37 cellular contexts compared by ENCODE assay signal in genomic region chr15:45097466-45097865, GRCh38. TPM values are rescaled to one million over a fixed set of nuclear protein-coding genes. Genes with fewer than 3 reads are reported as not detected.
"Had no signal": no experiment of that assay in that cellular context is flagged by ENCODE, and none has a peak within 500 bp of the region (broad histone marks: within the 10 kb centered on the region; RNA-seq: fewer than 3 reads in every experiment).

No MANE protein-coding gene starts in this region.

- DNase-seq: activated B cell treated with CpG ODN at 0.5 μM for 24 hours; activated CD4-positive, alpha-beta memory T cell treated with anti-CD3 and anti-CD28 coated beads for 36 hours; activated CD4-positive, alpha-beta T cell treated with anti-CD3 and anti-CD28 coated beads for 4 hours; activated CD4-positive, alpha-beta T cell treated with anti-CD3 and anti-CD28 coated beads, Interleukin-2, amount 10 ng/mL, durations not matched to agents 24 days and 14 days; activated CD4-positive, alpha-beta T cell treated with anti-CD3 and anti-CD28 coated beads, Interleukin-2, amount 50 U/mL, for 1 hour; activated CD4-positive, alpha-beta T cell treated with anti-CD3 and anti-CD28 coated beads, Interleukin-2, amount 50 U/mL, for 4 hours; activated CD4-positive, CD25-positive, alpha-beta regulatory T cell treated with anti-CD3 and anti-CD28 coated beads, Interleukin-2, amount 50 U/mL, for 72 hours; activated CD8-positive, alpha-beta memory T cell treated with anti-CD3 and anti-CD28 coated beads, Interleukin-2, amount 50 U/mL, for 4 hours; activated CD8-positive, alpha-beta T cell treated with anti-CD3 and anti-CD28 coated beads for 36 hours; activated gamma-delta T cell treated with Interleukin-2 at 50 U/mL for 16 hours; activated naive CD4-positive, alpha-beta T cell; activated naive CD4-positive, alpha-beta T cell treated with anti-CD3 and anti-CD28 coated beads for 36 hours; activated naive CD4-positive, alpha-beta T cell treated with anti-CD3 and anti-CD28 coated beads, Interleukin-2, amount 50 U/mL, for 16 hours; activated naive CD8-positive, alpha-beta T cell treated with anti-CD3 and anti-CD28 coated beads for 36 hours; activated T-cell treated with anti-CD3 and anti-CD28 coated beads for 4 hours; activated T-cell treated with anti-CD3 and anti-CD28 coated beads, Interleukin-2, amount 50 U/mL, for 1 hour; amygdala; anterior cingulate cortex; caudate nucleus; cerebellar nuclear complex; T-helper 1 cell; T-helper 2 cell; T-helper 9 cell had no signal

- H3K27ac Mint-ChIP-seq: activated B cell treated with CpG ODN at 0.5 μM for 24 hours; activated CD4-positive, alpha-beta memory T cell treated with anti-CD3 and anti-CD28 coated beads for 36 hours; activated CD4-positive, alpha-beta T cell treated with anti-CD3 and anti-CD28 coated beads, Interleukin-2, amount 10 ng/mL, durations not matched to agents 24 days and 14 days; activated CD8-positive, alpha-beta T cell treated with anti-CD3 and anti-CD28 coated beads for 36 hours; activated naive CD4-positive, alpha-beta T cell treated with anti-CD3 and anti-CD28 coated beads for 36 hours; activated naive CD8-positive, alpha-beta T cell treated with anti-CD3 and anti-CD28 coated beads for 36 hours; activated T-helper 1 cell treated with anti-CD3 and anti-CD28 coated beads, Interleukin-12 subunit alpha, Interleukin-12 subunit beta, Interleukin-2, Interleukin-4 antibody, amounts not matched to agents 30 ng/mL and 10 ng/mL and 1 ng/mL, durations not matched to agents 14 hours and 24 hours and 36 hours; activated T-helper 17 cell treated with anti-CD3 and anti-CD28 coated beads, Interleukin-2, amount 50 U/mL, for 72 hours; brain; T-helper 1 cell treated with Interleukin-12 subunit alpha and Interleukin-12 subunit beta and Interleukin-4 antibody, amounts not matched to agents 30 μg/mL and 1 μg/mL, for 36 hours; T-helper 2 cell treated with Interferon-gamma antibody and Interleukin-4, amounts not matched to agents 5 μg/mL and 100 μg/mL, for 36 hours had no signal

- H3K4me3 Mint-ChIP-seq: activated B cell treated with CpG ODN at 0.5 μM for 24 hours; activated CD4-positive, alpha-beta memory T cell treated with anti-CD3 and anti-CD28 coated beads for 36 hours; activated CD4-positive, alpha-beta T cell treated with anti-CD3 and anti-CD28 coated beads, Interleukin-2, amount 10 ng/mL, durations not matched to agents 24 days and 14 days; activated CD8-positive, alpha-beta T cell treated with anti-CD3 and anti-CD28 coated beads for 36 hours; activated naive CD4-positive, alpha-beta T cell treated with anti-CD3 and anti-CD28 coated beads for 36 hours; activated naive CD8-positive, alpha-beta T cell treated with anti-CD3 and anti-CD28 coated beads for 36 hours; activated T-helper 1 cell treated with anti-CD3 and anti-CD28 coated beads, Interleukin-12 subunit alpha, Interleukin-12 subunit beta, Interleukin-2, Interleukin-4 antibody, amounts not matched to agents 30 ng/mL and 10 ng/mL and 1 ng/mL, durations not matched to agents 14 hours and 24 hours and 36 hours; activated T-helper 17 cell treated with anti-CD3 and anti-CD28 coated beads, Interleukin-2, amount 50 U/mL, for 72 hours; brain; central memory CD8-positive, alpha-beta T cell; T-helper 1 cell treated with Interleukin-12 subunit alpha and Interleukin-12 subunit beta and Interleukin-4 antibody, amounts not matched to agents 30 μg/mL and 1 μg/mL, for 36 hours; T-helper 2 cell treated with Interferon-gamma antibody and Interleukin-4, amounts not matched to agents 5 μg/mL and 100 μg/mL, for 36 hours had no signal

- H3K9me3 Mint-ChIP-seq: activated B cell treated with CpG ODN at 0.5 μM for 24 hours; activated CD4-positive, alpha-beta memory T cell treated with anti-CD3 and anti-CD28 coated beads for 36 hours; activated CD4-positive, alpha-beta T cell treated with anti-CD3 and anti-CD28 coated beads, Interleukin-2, amount 10 ng/mL, durations not matched to agents 24 days and 14 days; activated CD8-positive, alpha-beta T cell treated with anti-CD3 and anti-CD28 coated beads for 36 hours; activated naive CD4-positive, alpha-beta T cell treated with anti-CD3 and anti-CD28 coated beads for 36 hours; activated naive CD4-positive, alpha-beta T cell treated with anti-CD3 and anti-CD28 coated beads, Interleukin-2, amount 50 U/mL, for 72 hours; activated naive CD8-positive, alpha-beta T cell treated with anti-CD3 and anti-CD28 coated beads for 36 hours; activated T-helper 1 cell treated with anti-CD3 and anti-CD28 coated beads, Interleukin-12 subunit alpha, Interleukin-12 subunit beta, Interleukin-2, Interleukin-4 antibody, amounts not matched to agents 30 ng/mL and 10 ng/mL and 1 ng/mL, durations not matched to agents 14 hours and 24 hours and 36 hours; activated T-helper 17 cell treated with anti-CD3 and anti-CD28 coated beads, Interleukin-2, amount 50 U/mL, for 72 hours; central memory CD8-positive, alpha-beta T cell; T-helper 1 cell treated with Interleukin-12 subunit alpha and Interleukin-12 subunit beta and Interleukin-4 antibody, amounts not matched to agents 30 μg/mL and 1 μg/mL, for 36 hours; T-helper 2 cell treated with Interferon-gamma antibody and Interleukin-4, amounts not matched to agents 5 μg/mL and 100 μg/mL, for 36 hours had no signal

- H3K27ac ChIP-seq: adrenal gland, ascending aorta, cardiac muscle cell, VCaP had no signal

- H3K4me3 ChIP-seq: adrenal gland, ascending aorta, cardiac muscle cell had no signal

- H3K4me1 Mint-ChIP-seq: activated B cell treated with CpG ODN at 0.5 μM for 24 hours; activated CD4-positive, alpha-beta T cell treated with anti-CD3 and anti-CD28 coated beads, Interleukin-2, amount 10 ng/mL, durations not matched to agents 24 days and 14 days; activated naive CD8-positive, alpha-beta T cell treated with anti-CD3 and anti-CD28 coated beads for 36 hours; activated T-helper 17 cell treated with anti-CD3 and anti-CD28 coated beads, Interleukin-2, amount 50 U/mL, for 72 hours; brain; central memory CD8-positive, alpha-beta T cell had no signal

- H3K36me3 Mint-ChIP-seq: activated CD4-positive, alpha-beta memory T cell treated with anti-CD3 and anti-CD28 coated beads for 36 hours; activated naive CD4-positive, alpha-beta T cell treated with anti-CD3 and anti-CD28 coated beads, Interleukin-2, amount 50 U/mL, for 72 hours; activated naive CD8-positive, alpha-beta T cell treated with anti-CD3 and anti-CD28 coated beads for 36 hours; brain had no signal

- H3K36me3 ChIP-seq: adrenal gland, ascending aorta, cardiac muscle cell had no signal

- ATAC-seq: activated CD8-positive, alpha-beta T cell treated with anti-CD3 and anti-CD28 coated beads for 36 hours; activated naive CD4-positive, alpha-beta T cell treated with anti-CD3 and anti-CD28 coated beads, Interleukin-2, amount 50 U/mL, for 72 hours; activated T-helper 17 cell treated with anti-CD3 and anti-CD28 coated beads, Interleukin-2, amount 50 U/mL, for 72 hours had no signal

- H3K27me3 Mint-ChIP-seq: activated CD4-positive, alpha-beta T cell treated with anti-CD3 and anti-CD28 coated beads, Interleukin-2, amount 10 ng/mL, durations not matched to agents 24 days and 14 days; activated CD8-positive, alpha-beta T cell treated with anti-CD3 and anti-CD28 coated beads for 36 hours; activated naive CD8-positive, alpha-beta T cell treated with anti-CD3 and anti-CD28 coated beads for 36 hours; activated T-helper 17 cell treated with anti-CD3 and anti-CD28 coated beads, Interleukin-2, amount 50 U/mL, for 72 hours had no signal

- H3K4me1 ChIP-seq: adrenal gland, ascending aorta had no signal

- H3K9me3 ChIP-seq: adrenal gland, ascending aorta had no signal

- H3K27me3 ChIP-seq: adrenal gland, ascending aorta had no signal

RNA-seq across cellular contexts. Expression of gene DUOX2, which starts 16.5 kb away (rescaled TPM):
- total RNA-seq: activated B cell treated with CpG ODN at 0.5 μM for 24 hours; activated CD4-positive, alpha-beta T cell treated with anti-CD3 and anti-CD28 coated beads, Interleukin-2, amount 10 ng/mL, durations not matched to agents 24 days and 14 days; activated naive CD4-positive, alpha-beta T cell treated with anti-CD3 and anti-CD28 coated beads for 36 hours; activated naive CD8-positive, alpha-beta T cell treated with anti-CD3 and anti-CD28 coated beads for 36 hours; activated T-helper 1 cell treated with anti-CD3 and anti-CD28 coated beads, Interleukin-12 subunit alpha, Interleukin-12 subunit beta, Interleukin-2, Interleukin-4 antibody, amounts not matched to agents 30 ng/mL and 10 ng/mL and 1 ng/mL, durations not matched to agents 14 hours and 24 hours and 36 hours; chondrocyte had no signal

RNA-seq across cellular contexts. Expression of gene DUOXA2, which starts 16.7 kb away (rescaled TPM):
- total RNA-seq: activated B cell treated with CpG ODN at 0.5 μM for 24 hours; activated CD4-positive, alpha-beta memory T cell treated with anti-CD3 and anti-CD28 coated beads for 36 hours; activated CD4-positive, alpha-beta T cell treated with anti-CD3 and anti-CD28 coated beads, Interleukin-2, amount 10 ng/mL, durations not matched to agents 24 days and 14 days; activated CD8-positive, alpha-beta memory T cell treated with anti-CD3 and anti-CD28 coated beads for 36 hours; activated CD8-positive, alpha-beta T cell treated with anti-CD3 and anti-CD28 coated beads for 36 hours; activated naive CD4-positive, alpha-beta T cell treated with anti-CD3 and anti-CD28 coated beads for 36 hours; activated naive CD4-positive, alpha-beta T cell treated with anti-CD3 and anti-CD28 coated beads, Interleukin-2, amount 50 U/mL, for 72 hours; activated naive CD8-positive, alpha-beta T cell treated with anti-CD3 and anti-CD28 coated beads for 36 hours; activated T-helper 1 cell treated with anti-CD3 and anti-CD28 coated beads, Interleukin-12 subunit alpha, Interleukin-12 subunit beta, Interleukin-2, Interleukin-4 antibody, amounts not matched to agents 30 ng/mL and 10 ng/mL and 1 ng/mL, durations not matched to agents 14 hours and 24 hours and 36 hours; bronchial epithelial cell; cardiac muscle cell; chondrocyte had no signal
- polyA plus RNA-seq: cardiac muscle cell had no signal

RNA-seq across cellular contexts. Expression of gene DUOXA1, which starts 32.2 kb away (rescaled TPM):
- total RNA-seq: activated CD4-positive, alpha-beta T cell treated with anti-CD3 and anti-CD28 coated beads, Interleukin-2, amount 10 ng/mL, durations not matched to agents 24 days and 14 days; activated CD8-positive, alpha-beta memory T cell treated with anti-CD3 and anti-CD28 coated beads for 36 hours; activated CD8-positive, alpha-beta T cell treated with anti-CD3 and anti-CD28 coated beads for 36 hours; activated naive CD4-positive, alpha-beta T cell treated with anti-CD3 and anti-CD28 coated beads for 36 hours; activated naive CD8-positive, alpha-beta T cell treated with anti-CD3 and anti-CD28 coated beads for 36 hours; activated T-helper 1 cell treated with anti-CD3 and anti-CD28 coated beads, Interleukin-12 subunit alpha, Interleukin-12 subunit beta, Interleukin-2, Interleukin-4 antibody, amounts not matched to agents 30 ng/mL and 10 ng/mL and 1 ng/mL, durations not matched to agents 14 hours and 24 hours and 36 hours had no signal
- polyA plus RNA-seq: cardiac muscle cell had no signal

RNA-seq across cellular contexts. Expression of gene DUOX1, which starts 32.3 kb away (rescaled TPM):
- total RNA-seq: activated CD8-positive, alpha-beta T cell treated with anti-CD3 and anti-CD28 coated beads for 36 hours; chondrocyte had no signal
